27 cellular contexts compared by ENCODE assay signal in genomic region chr4:122911588-122911987, GRCh38.
"Had no signal": no experiment of that assay in that cellular context is flagged by ENCODE, and none has a peak within 500 bp of the region (broad histone marks: within the 10 kb centered on the region; RNA-seq: fewer than 3 reads in every experiment).

No MANE protein-coding gene starts in this region.

- FAIRE-seq: TTC549 had no signal

- H3K9me3 ChIP-seq: Peyer's patch, SJCRH30, SK-N-SH had no signal

- H3K36me3 ChIP-seq: brain microvascular endothelial cell, Peyer's patch had no signal

- H3K9me3 Mint-ChIP-seq: activated B cell treated with CpG ODN at 0.5 μM for 24 hours; activated CD4-positive, alpha-beta memory T cell treated with anti-CD3 and anti-CD28 coated beads for 36 hours; activated CD4-positive, alpha-beta T cell treated with anti-CD3 and anti-CD28 coated beads, Interleukin-2, amount 10 ng/mL, durations not matched to agents 24 days and 14 days; activated naive CD4-positive, alpha-beta T cell treated with anti-CD3 and anti-CD28 coated beads, Interleukin-2, amount 50 U/mL, for 72 hours; activated T-cell treated with anti-CD3 and anti-CD28 coated beads, Interleukin-2, amount 50 U/mL, for 4 hours had no signal

- H3K27me3 Mint-ChIP-seq: activated B cell treated with CpG ODN at 0.5 μM for 24 hours; activated CD4-positive, alpha-beta memory T cell treated with anti-CD3 and anti-CD28 coated beads for 36 hours; activated CD4-positive, alpha-beta T cell treated with anti-CD3 and anti-CD28 coated beads, Interleukin-2, amount 10 ng/mL, durations not matched to agents 24 days and 14 days; T-helper 17 cell had no signal

- H3K27ac Mint-ChIP-seq: activated B cell treated with CpG ODN at 0.5 μM for 24 hours; activated CD4-positive, alpha-beta memory T cell treated with anti-CD3 and anti-CD28 coated beads for 36 hours; activated CD4-positive, alpha-beta T cell treated with anti-CD3 and anti-CD28 coated beads, Interleukin-2, amount 10 ng/mL, durations not matched to agents 24 days and 14 days; activated naive CD4-positive, alpha-beta T cell treated with anti-CD3 and anti-CD28 coated beads, Interleukin-2, amount 50 U/mL, for 72 hours; T-helper 17 cell had no signal

- H3K4me3 Mint-ChIP-seq: activated B cell treated with CpG ODN at 0.5 μM for 24 hours; activated CD4-positive, alpha-beta memory T cell treated with anti-CD3 and anti-CD28 coated beads for 36 hours; activated CD4-positive, alpha-beta T cell treated with anti-CD3 and anti-CD28 coated beads, Interleukin-2, amount 10 ng/mL, durations not matched to agents 24 days and 14 days; activated T-cell treated with anti-CD3 and anti-CD28 coated beads, Interleukin-2, amount 50 U/mL, for 4 hours; T-helper 17 cell had no signal

- ATAC-seq: activated naive CD4-positive, alpha-beta T cell treated with anti-CD3 and anti-CD28 coated beads, Interleukin-2, amount 50 U/mL, for 72 hours; activated T-cell treated with anti-CD3 and anti-CD28 coated beads, Interleukin-2, amount 50 U/mL, for 4 hours; T-helper 17 cell had no signal

- DNase-seq: activated B cell treated with CpG ODN at 0.5 μM for 24 hours; activated CD4-positive, alpha-beta memory T cell treated with anti-CD3 and anti-CD28 coated beads for 36 hours; activated CD4-positive, alpha-beta T cell treated with anti-CD3 and anti-CD28 coated beads for 1 hour; activated CD4-positive, alpha-beta T cell treated with anti-CD3 and anti-CD28 coated beads, Interleukin-2, amount 10 ng/mL, durations not matched to agents 24 days and 14 days; activated CD8-positive, alpha-beta memory T cell treated with anti-CD3 and anti-CD28 coated beads for 24 hours; activated effector memory CD4-positive, alpha-beta T cell treated with anti-CD3 and anti-CD28 coated beads, Interleukin-2, amount 50 U/mL, for 16 hours; activated naive CD4-positive, alpha-beta T cell treated with Interleukin-2 at 50 U/mL for 16 hours; activated T-cell treated with anti-CD3 and anti-CD28 coated beads, Interleukin-2, amount 50 U/mL, for 4 hours; amygdala; brain microvascular endothelial cell; NCI-H1105; NCI-H1436 treated with DMSO at 0.1 percent for 48 hours; NCI-H187; NCI-H2081; NCI-H510A treated with DMSO at 0.1 percent for 48 hours; NK-92 treated with Interleukin-12 subunit alpha and Interleukin-12 subunit beta, amount 100 ng/mL, for 24 hours; Peyer's patch; Right ventricle myocardium superior; SJCRH30; SK-N-SH; SW 1271; T-helper 17 cell; T1000 had no signal

- H3K27me3 ChIP-seq: brain microvascular endothelial cell, cardiac muscle cell, Peyer's patch, SJCRH30 had no signal

- H3K4me1 ChIP-seq: Peyer's patch had no signal

- H3K36me3 Mint-ChIP-seq: activated naive CD4-positive, alpha-beta T cell treated with anti-CD3 and anti-CD28 coated beads, Interleukin-2, amount 50 U/mL, for 72 hours had no signal

- H3K4me3 ChIP-seq: cardiac muscle cell, Peyer's patch, SJCRH30 had no signal

- H3K4me1 Mint-ChIP-seq: activated B cell treated with CpG ODN at 0.5 μM for 24 hours, T-helper 17 cell had no signal

- H3K9ac ChIP-seq: SK-N-SH had no signal

- H3K27ac ChIP-seq: brain microvascular endothelial cell, cardiac muscle cell, Peyer's patch, RWPE1, SJCRH30 had no signal

- H3K4me2 ChIP-seq: SK-N-SH had no signal
